Comparison of ENCODE assay signal across 8 cellular contexts in the genomic region with DNA sequence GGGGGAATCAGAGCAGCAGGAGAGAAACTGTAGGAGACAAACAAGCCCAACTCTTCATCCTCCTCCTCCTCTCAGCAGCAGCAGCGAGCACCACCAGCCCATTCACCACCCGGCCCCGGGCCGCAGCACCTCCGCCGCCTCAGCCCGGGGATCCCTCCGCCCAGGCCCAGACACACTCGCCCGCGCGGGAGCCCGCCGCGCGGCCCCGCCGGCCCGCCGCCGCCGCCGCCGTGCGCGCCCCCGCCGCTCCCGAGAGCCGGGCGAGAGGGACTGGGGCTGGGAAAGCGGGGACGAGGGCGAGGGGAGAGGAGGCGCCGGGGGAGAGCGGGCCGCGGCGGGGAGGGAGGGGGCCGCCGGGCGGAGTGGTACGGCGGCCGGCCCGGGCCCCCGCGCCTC. TPM values are rescaled to one million over a fixed set of nuclear protein-coding genes. Genes with fewer than 3 reads are reported as not detected.
DNase-seq lines count a peak whose midpoint lies in the region; ATAC-seq and TF ChIP-seq lines count a peak whose summit lies in the region.

Gene PHF21A, minus strand, starts transcription at position 127 of the 396 bp plus-strand sequence. CDS start 37,235 bp downstream, outside the sequence.

- H3K4me3 ChIP-seq in adipocyte (ENCODE audit: low read length) (peak within 1 kb of the TSS; percentile 91), prostate gland (peak within 1 kb of the TSS; percentile 68 to 88), uterus (peak within 1 kb of the TSS; percentile 73 to 74)

- TF ChIP-seq CTCF in GM10266 (IDR thresholded peaks at IDR 0.05; ENCODE audit: control insufficient read depth, insufficient read depth, low read depth, missing control alignments): no peak
- no peak for TF ChIP-seq CTCF in prostate gland (IDR thresholded peaks at IDR 0.05)
- no peak for TF ChIP-seq CTCF in uterus (IDR thresholded peaks at IDR 0.05)

- WGBS in prostate gland: under 1% methylated on average over 36 of the region's 49 CpGs

- peak within 1 kb of the TSS; percentile 88 for H3K9ac ChIP-seq in adipocyte (ENCODE audit: low read length)

- H3K27me3 ChIP-seq in adipocyte (replicated peaks; ENCODE audit: control insufficient read depth, insufficient read depth, low read length): no peaks in the 10 kb centered on the region
- no peaks in the 10 kb centered on the region for H3K27me3 ChIP-seq in prostate gland (replicated peaks; ENCODE audit: insufficient read depth)
- no peaks in the 10 kb centered on the region for H3K27me3 ChIP-seq in uterus

- peak within 1 kb of the TSS; percentile 96 for H3K27ac ChIP-seq in prostate gland
- H3K27ac ChIP-seq in uterus: peak within 1 kb of the TSS; percentile 90 to 99

- intact Hi-C loops in left cardiac atrium (cut with DNase I): loop anchor here in 1 of 2 donors (5.0 kb wide), 1 partner anchor 116 kb away; no protein-coding TSS in a partner anchor
- intact Hi-C loops in prostate gland (cut with DNase I): loop anchor here (10.0 kb wide), 1 partner anchor 213 kb away; no protein-coding TSS in a partner anchor
- intact Hi-C loops in uterus (cut with DNase I; ENCODE audit: low total_unique reads): no loop called here

- no peaks in the 10 kb centered on the region for H3K9me3 ChIP-seq in adipocyte (ENCODE audit: control insufficient read depth, low read length)
- H3K9me3 ChIP-seq in prostate gland: no peaks in the 10 kb centered on the region
- no peaks in the 10 kb centered on the region for H3K9me3 ChIP-seq in uterus

- DNase-seq in GM10266 (ENCODE audit: extremely low spot score) (peak; percentile 93), NCI-H1105 (lab: John Stamatoyannopoulos, UW) (peak; percentile 89), T follicular helper cell (ENCODE audit: low read depth) (peak; percentile 83), adipocyte (ENCODE audit: low read depth) (peak; percentile 96), left cardiac atrium (peak; percentile 92), prostate gland (ENCODE audit: low spot score) (peak; percentile 87), uterus (peak; percentile 91)

- H3K36me3 ChIP-seq in adipocyte (ENCODE audit: control insufficient read depth, insufficient read depth, low read length, severe bottlenecking): no peaks in the 10 kb centered on the region
- H3K36me3 ChIP-seq in prostate gland: no peaks in the 10 kb centered on the region
- H3K36me3 ChIP-seq in uterus: no peaks in the 10 kb centered on the region

- peaks cover 39% of the 10 kb centered on the region for H3K4me1 ChIP-seq in adipocyte (ENCODE audit: control insufficient read depth, insufficient read depth, low read length)
- no peaks in the 10 kb centered on the region for H3K4me1 ChIP-seq in prostate gland (replicated peaks)
- H3K4me1 ChIP-seq in uterus: peaks cover 3 to 14% of the 10 kb centered on the region in 2 donors

- ATAC-seq in HG02588 (IDR thresholded peaks at IDR 0.05; ENCODE audit: unreplicated experiment) (peak; percentile 50), left cardiac atrium (peak; percentile 84 to 86)

- peak; percentile 46 for TF ChIP-seq POLR2A in prostate gland (IDR thresholded peaks at IDR 0.05)
- peak in 1 of 2 donors; percentile 60 for TF ChIP-seq POLR2A in uterus (IDR thresholded peaks at IDR 0.05)

RNA-seq across cellular contexts. Expression of gene PHF21A, which starts in this region (rescaled TPM):
- total RNA-seq in left cardiac atrium (10 to 100 TPM; 39.7 to 40.4 TPM), prostate gland (10 to 100 TPM; 24.7 to 48.0 TPM), uterus (10 to 100 TPM; 12.1 to 83.3 (median 29.3) TPM)

Comparison
In these comparisons a context has a peak if more than half of its experiments do, and no peak if none do; other contexts are left out.
1. Peak in every context shown above with its lines: DNase-seq, ATAC-seq, H3K4me3 ChIP-seq and H3K27ac ChIP-seq.